1 cellular context compared by ENCODE assay signal in genomic region chr5:91383027-91383955, GRCh38.
TF ChIP-seq lines count a peak whose summit lies in the region.

A gene with protein sequence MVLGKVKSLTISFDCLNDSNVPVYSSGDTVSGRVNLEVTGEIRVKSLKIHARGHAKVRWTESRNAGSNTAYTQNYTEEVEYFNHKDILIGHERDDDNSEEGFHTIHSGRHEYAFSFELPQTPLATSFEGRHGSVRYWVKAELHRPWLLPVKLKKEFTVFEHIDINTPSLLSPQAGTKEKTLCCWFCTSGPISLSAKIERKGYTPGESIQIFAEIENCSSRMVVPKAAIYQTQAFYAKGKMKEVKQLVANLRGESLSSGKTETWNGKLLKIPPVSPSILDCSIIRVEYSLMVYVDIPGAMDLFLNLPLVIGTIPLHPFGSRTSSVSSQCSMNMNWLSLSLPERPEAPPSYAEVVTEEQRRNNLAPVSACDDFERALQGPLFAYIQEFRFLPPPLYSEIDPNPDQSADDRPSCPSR (minus strand): TSS chr5:91383317. CDS start chr5:91383092, 225 bp downstream.

TF ChIP-seq in K562, 482 proteins besides CTCF, POLR2A, EP300 and RAD21 (continued from another document and continues in another):
- TF ChIP-seq ZNF586 (CRISPR knock-in tag; conservative IDR thresholded peaks at IDR 0.05) (no peak), DMBX1 (CRISPR knock-in tag; IDR thresholded peaks at IDR 0.05; ENCODE audit: borderline replicate concordance) (peak; percentile 64; the same call in 1 of the 2 replicates), ETS2 (tag; IDR thresholded peaks at IDR 0.05; ENCODE audit: borderline replicate concordance, poor library complexity, severe bottlenecking) (no peak), TOE1 (IDR thresholded peaks at IDR 0.05; ENCODE audit: borderline replicate concordance) (peak; percentile 29; the same call in 1 of the 2 replicates), TOE1 (CRISPR knock-in tag; IDR thresholded peaks at IDR 0.05; ENCODE audit: borderline replicate concordance, low read depth) (no peak), PATZ1 (CRISPR knock-in tag; IDR thresholded peaks at IDR 0.05; ENCODE audit: borderline replicate concordance) (no peak; the same call in 1 of the 2 replicates), SMARCA4 (IDR thresholded peaks at IDR 0.05) (peak; percentile 53; the same call in 1 of the 2 replicates), GATAD2B (IDR thresholded peaks at IDR 0.05; ENCODE audit: borderline replicate concordance) (peak; percentile 71; the same call in 1 of the 2 replicates), MTA3 (IDR thresholded peaks at IDR 0.05; ENCODE audit: borderline replicate concordance) (peak; percentile 94), POLR2G (IDR thresholded peaks at IDR 0.05; ENCODE audit: low read depth, low read length) (peak; percentile 100), STAT6 (CRISPR knock-in tag; IDR thresholded peaks at IDR 0.05) (0 out of 2 replicates have a peak, but pooled peaks have one; percentile 15), NCOR1 (IDR thresholded peaks at IDR 0.05) (peak; percentile 45; the same call in 1 of the 2 replicates), STAG1 (CRISPR knock-in tag; IDR thresholded peaks at IDR 0.05; ENCODE audit: borderline replicate concordance) (no peak), TBL1XR1 (IDR thresholded peaks at IDR 0.05; ENCODE audit: low read length in 2 of 2) (peak; percentile 25 to 74), TAF1 (IDR thresholded peaks at IDR 0.05; ENCODE audit: control insufficient read depth, extremely low read depth, insufficient read depth, low read length, severe bottlenecking) (peak; percentile 99), ZNF197 (CRISPR knock-in tag; IDR thresholded peaks at IDR 0.05; ENCODE audit: low read depth) (no peak), RBM34 (IDR thresholded peaks at IDR 0.05; ENCODE audit: borderline replicate concordance, insufficient read depth, low read length) (no peak), SOX6 (IDR thresholded peaks at IDR 0.05) (peak; percentile 38), FOXP4 (CRISPR knock-in tag; IDR thresholded peaks at IDR 0.05; ENCODE audit: borderline replicate concordance) (no peak), ID3 (CRISPR knock-in tag; IDR thresholded peaks at IDR 0.05) (no peak), ID3 (tag; IDR thresholded peaks at IDR 0.05) (peak; percentile 73), FOXA1 (IDR thresholded peaks at IDR 0.05; ENCODE audit: borderline replicate concordance) (no peak), MAFK (IDR thresholded peaks at IDR 0.05; ENCODE audit: low read length) (peak; percentile 30; the same call in 1 of the 2 replicates), SMC3 (conservative IDR thresholded peaks at IDR 0.05; ENCODE audit: insufficient read depth, low read depth, low read length) (no peak), ATF7 (IDR thresholded peaks at IDR 0.05) (peak; percentile 80), TAF15 (IDR thresholded peaks at IDR 0.05; ENCODE audit: low read depth, low read length) (no peak), PPARD (CRISPR knock-in tag; IDR thresholded peaks at IDR 0.05) (no peak), KLF13 (tag; IDR thresholded peaks at IDR 0.05; ENCODE audit: borderline replicate concordance, low read depth) (peak; percentile 20; the same call in 1 of the 2 replicates), ATF6 (CRISPR knock-in tag; IDR thresholded peaks at IDR 0.05) (no peak), RFX5 (IDR thresholded peaks at IDR 0.05; ENCODE audit: low read depth, low read length) (no peak), ZNF175 (CRISPR knock-in tag; IDR thresholded peaks at IDR 0.05; ENCODE audit: low read depth) (peak; percentile 63), RBM17 (IDR thresholded peaks at IDR 0.05; ENCODE audit: borderline replicate concordance, low read depth, low read length) (no peak)
- TF ChIP-seq, protein P1, sequence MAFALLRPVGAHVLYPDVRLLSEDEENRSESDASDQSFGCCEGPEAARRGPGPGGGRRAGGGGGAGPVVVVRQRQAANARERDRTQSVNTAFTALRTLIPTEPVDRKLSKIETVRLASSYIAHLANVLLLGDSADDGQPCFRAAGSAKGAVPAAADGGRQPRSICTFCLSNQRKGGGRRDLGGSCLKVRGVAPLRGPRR (CRISPR knock-in tag; IDR thresholded peaks at IDR 0.05), result 0 out of 2 replicates have a peak, but pooled peaks have one; percentile 39
- TF ChIP-seq, protein P2, sequence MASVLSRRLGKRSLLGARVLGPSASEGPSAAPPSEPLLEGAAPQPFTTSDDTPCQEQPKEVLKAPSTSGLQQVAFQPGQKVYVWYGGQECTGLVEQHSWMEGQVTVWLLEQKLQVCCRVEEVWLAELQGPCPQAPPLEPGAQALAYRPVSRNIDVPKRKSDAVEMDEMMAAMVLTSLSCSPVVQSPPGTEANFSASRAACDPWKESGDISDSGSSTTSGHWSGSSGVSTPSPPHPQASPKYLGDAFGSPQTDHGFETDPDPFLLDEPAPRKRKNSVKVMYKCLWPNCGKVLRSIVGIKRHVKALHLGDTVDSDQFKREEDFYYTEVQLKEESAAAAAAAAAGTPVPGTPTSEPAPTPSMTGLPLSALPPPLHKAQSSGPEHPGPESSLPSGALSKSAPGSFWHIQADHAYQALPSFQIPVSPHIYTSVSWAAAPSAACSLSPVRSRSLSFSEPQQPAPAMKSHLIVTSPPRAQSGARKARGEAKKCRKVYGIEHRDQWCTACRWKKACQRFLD (CRISPR knock-in tag; IDR thresholded peaks at IDR 0.05), result peak; percentile 85; the same call in 1 of the 2 replicates
- TF ChIP-seq, protein P3, sequence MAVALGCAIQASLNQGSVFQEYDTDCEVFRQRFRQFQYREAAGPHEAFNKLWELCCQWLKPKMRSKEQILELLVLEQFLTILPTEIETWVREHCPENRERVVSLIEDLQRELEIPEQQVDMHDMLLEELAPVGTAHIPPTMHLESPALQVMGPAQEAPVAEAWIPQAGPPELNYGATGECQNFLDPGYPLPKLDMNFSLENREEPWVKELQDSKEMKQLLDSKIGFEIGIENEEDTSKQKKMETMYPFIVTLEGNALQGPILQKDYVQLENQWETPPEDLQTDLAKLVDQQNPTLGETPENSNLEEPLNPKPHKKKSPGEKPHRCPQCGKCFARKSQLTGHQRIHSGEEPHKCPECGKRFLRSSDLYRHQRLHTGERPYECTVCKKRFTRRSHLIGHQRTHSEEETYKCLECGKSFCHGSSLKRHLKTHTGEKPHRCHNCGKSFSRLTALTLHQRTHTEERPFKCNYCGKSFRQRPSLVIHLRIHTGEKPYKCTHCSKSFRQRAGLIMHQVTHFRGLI (CRISPR knock-in tag; IDR thresholded peaks at IDR 0.05), result no peak
- TF ChIP-seq, protein P4, sequence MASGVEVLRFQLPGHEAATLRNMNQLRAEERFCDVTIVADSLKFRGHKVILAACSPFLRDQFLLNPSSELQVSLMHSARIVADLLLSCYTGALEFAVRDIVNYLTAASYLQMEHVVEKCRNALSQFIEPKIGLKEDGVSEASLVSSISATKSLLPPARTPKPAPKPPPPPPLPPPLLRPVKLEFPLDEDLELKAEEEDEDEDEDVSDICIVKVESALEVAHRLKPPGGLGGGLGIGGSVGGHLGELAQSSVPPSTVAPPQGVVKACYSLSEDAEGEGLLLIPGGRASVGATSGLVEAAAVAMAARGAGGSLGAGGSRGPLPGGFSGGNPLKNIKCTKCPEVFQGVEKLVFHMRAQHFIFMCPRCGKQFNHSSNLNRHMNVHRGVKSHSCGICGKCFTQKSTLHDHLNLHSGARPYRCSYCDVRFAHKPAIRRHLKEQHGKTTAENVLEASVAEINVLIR (CRISPR knock-in tag; IDR thresholded peaks at IDR 0.05), result peak; percentile 28; the same call in 1 of the 2 replicates
- TF ChIP-seq, protein P5, sequence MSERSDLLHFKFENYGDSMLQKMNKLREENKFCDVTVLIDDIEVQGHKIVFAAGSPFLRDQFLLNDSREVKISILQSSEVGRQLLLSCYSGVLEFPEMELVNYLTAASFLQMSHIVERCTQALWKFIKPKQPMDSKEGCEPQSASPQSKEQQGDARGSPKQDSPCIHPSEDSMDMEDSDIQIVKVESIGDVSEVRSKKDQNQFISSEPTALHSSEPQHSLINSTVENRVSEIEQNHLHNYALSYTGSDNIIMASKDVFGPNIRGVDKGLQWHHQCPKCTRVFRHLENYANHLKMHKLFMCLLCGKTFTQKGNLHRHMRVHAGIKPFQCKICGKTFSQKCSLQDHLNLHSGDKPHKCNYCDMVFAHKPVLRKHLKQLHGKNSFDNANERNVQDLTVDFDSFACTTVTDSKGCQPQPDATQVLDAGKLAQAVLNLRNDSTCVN (CRISPR knock-in tag; IDR thresholded peaks at IDR 0.05), result peak; percentile 88; the same call in 1 of the 2 replicates
- TF ChIP-seq, protein P6, sequence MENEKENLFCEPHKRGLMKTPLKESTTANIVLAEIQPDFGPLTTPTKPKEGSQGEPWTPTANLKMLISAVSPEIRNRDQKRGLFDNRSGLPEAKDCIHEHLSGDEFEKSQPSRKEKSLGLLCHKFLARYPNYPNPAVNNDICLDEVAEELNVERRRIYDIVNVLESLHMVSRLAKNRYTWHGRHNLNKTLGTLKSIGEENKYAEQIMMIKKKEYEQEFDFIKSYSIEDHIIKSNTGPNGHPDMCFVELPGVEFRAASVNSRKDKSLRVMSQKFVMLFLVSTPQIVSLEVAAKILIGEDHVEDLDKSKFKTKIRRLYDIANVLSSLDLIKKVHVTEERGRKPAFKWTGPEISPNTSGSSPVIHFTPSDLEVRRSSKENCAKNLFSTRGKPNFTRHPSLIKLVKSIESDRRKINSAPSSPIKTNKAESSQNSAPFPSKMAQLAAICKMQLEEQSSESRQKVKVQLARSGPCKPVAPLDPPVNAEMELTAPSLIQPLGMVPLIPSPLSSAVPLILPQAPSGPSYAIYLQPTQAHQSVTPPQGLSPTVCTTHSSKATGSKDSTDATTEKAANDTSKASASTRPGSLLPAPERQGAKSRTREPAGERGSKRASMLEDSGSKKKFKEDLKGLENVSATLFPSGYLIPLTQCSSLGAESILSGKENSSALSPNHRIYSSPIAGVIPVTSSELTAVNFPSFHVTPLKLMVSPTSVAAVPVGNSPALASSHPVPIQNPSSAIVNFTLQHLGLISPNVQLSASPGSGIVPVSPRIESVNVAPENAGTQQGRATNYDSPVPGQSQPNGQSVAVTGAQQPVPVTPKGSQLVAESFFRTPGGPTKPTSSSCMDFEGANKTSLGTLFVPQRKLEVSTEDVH (IDR thresholded peaks at IDR 0.05; ENCODE audit: low read depth, partially characterized antibody), result peak; percentile 19
